ENCODE assay signal across 8 cellular contexts in the genomic region with DNA sequence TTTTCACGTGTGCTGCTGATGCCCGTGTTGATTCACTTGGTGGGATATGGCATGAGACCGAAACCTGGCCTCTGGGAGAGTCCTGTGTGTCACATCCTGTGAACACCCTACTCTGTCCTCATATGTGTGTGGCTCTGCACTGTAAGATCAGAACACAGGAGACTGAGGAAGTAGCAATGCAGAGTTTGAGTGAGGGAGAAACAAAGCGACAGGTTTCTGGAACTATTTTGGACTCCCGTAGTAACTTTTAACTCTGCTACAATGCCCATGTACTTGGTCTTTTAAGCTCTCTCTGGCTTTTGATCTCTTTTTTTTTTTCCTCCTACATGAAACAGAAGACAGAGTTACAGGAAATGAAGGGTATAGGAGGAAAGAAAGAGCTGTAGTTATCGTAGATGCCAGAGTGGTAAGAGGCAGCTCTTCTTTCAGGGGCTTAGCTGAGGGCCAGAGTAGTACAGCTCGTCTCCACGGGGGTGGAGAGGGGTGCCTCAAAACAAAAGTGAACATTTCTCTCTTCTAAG. TPM values are rescaled to one million over a fixed set of nuclear protein-coding genes. Genes with fewer than 3 reads are reported as not detected.
DNase-seq lines count a peak whose midpoint lies in the region; ATAC-seq, FAIRE-seq and TF ChIP-seq lines count a peak whose summit lies in the region.

No MANE protein-coding gene starts in this region.

- DNase-seq in T-helper 2 cell: peak in 4 of 5 experiments; percentile 19 to 89 (median 34)
- DNase-seq in GM12878 (ENCODE audit: low read depth, low spot score): peak; percentile 79
- no peak for DNase-seq in memory B cell (ENCODE audit: low spot score in 2 of 2)
- DNase-seq in stimulated activated CD8-positive, alpha-beta memory T cell treated with anti-CD3 and anti-CD28 coated beads, Interleukin-7, amount 100 ng/mL, for 24 hours (ENCODE audit: low read depth): peak; percentile 24
- no peak for DNase-seq in NCI-H2171 (lab: John Stamatoyannopoulos, UW)
- no peak for DNase-seq in Ammon's horn (ENCODE audit: low spot score)

- H3K9ac ChIP-seq in GM12878 (ENCODE audit: control insufficient read depth, insufficient read depth, low read length): peak overlapping the region; percentile 82

- H3K27ac ChIP-seq in GM12878 (ENCODE audit: control insufficient read depth, insufficient read depth): peak overlapping the region; percentile 94

- TF ChIP-seq EP300 in GM12878 (IDR thresholded peaks at IDR 0.05; ENCODE audit: borderline replicate concordance in 1 of 2, control insufficient read depth in 1 of 2, low read depth in 2 of 2, low read length in 2 of 2): peak; percentile 38; a peak in 2 of 4 replicates

- under 1% methylated on average over 8 of the region's 8 CpGs for WGBS in GM12878 (ENCODE audit: insufficient coverage, insufficient replicate concordance, low lambda C conversion rate, missing lambda C conversion rate)

- H4K20me1 ChIP-seq in GM12878 (ENCODE audit: control insufficient read depth, insufficient read depth): no peaks in the 10 kb centered on the region

- intact Hi-C loops in GM12878 (cut with micrococcal nuclease; ENCODE audit: unreplicated experiment): loop anchor here (10.0 kb wide), 1 partner anchor 325 kb away; the partner anchor contains the start of gene LMNB1

- no peaks in the 10 kb centered on the region for H3K9me3 Mint-ChIP-seq in memory B cell

- no peak for TF ChIP-seq CTCF in GM12878 (IDR thresholded peaks at IDR 0.05 in 2 of 3, conservative IDR thresholded peaks at IDR 0.05 in 1 of 3; ENCODE audit: control insufficient read depth in 2 of 3, extremely low read depth in 1 of 3, insufficient read depth in 1 of 3, low read depth in 3 of 3, low read length in 3 of 3)

- TF ChIP-seq RAD21 in GM12878 (IDR thresholded peaks at IDR 0.05; ENCODE audit: insufficient read depth, low read depth, low read length): peak; percentile 14; the same call in 1 of the 2 replicates

- peak overlapping the region; percentile 98 for H3K4me2 ChIP-seq in GM12878 (ENCODE audit: control insufficient read depth, insufficient read depth)

- peak; percentile 64 for TF ChIP-seq POLR2A in GM12878 (IDR thresholded peaks at IDR 0.05; ENCODE audit: low read depth, low read length)

- H3K27me3 Mint-ChIP-seq in memory B cell: no peaks in the 10 kb centered on the region

- peak; percentile 80 for FAIRE-seq in GM12878 (lab: Jason Lieb, UNC)

- H2AFZ ChIP-seq in GM12878 (ENCODE audit: control insufficient read depth, low read depth, low read length): peak overlapping the region; percentile 82

- CTCF ChIA-PET in GM12878 (lab: Yijun Ruan, JAX): interaction anchor here (1.2 to 1.6 kb wide), 5 partner anchors 13 to 96 kb away, joined by 3 to 7 read pairs (median 4); partner anchors contain the start of gene GRAMD2B

- H3K4me1 ChIP-seq in GM12878 (ENCODE audit: control insufficient read depth, insufficient read depth, low read length): peaks cover 36% of the 10 kb centered on the region

- H3K27me3 ChIP-seq in GM12878 (replicated peaks in 1 of 2; ENCODE audit: control insufficient read depth in 2 of 2, insufficient read depth in 2 of 2, low read length in 1 of 2): no peaks in the 10 kb centered on the region

- SMC1A ChIA-PET in GM12878 (lab: Charles Lee; ENCODE audit: uncharacterized antibody, unreplicated experiment): interaction anchor here (0.9 to 1.8 kb wide), 6 partner anchors 10 to 91 kb away, joined by 3 to 8 read pairs (median 3); no protein-coding TSS in a partner anchor

- in situ Hi-C loops in GM12878 (cut with MboI): no loop called here

- POLR2A ChIA-PET in GM12878 (lab: Charles Lee): interaction anchor here (1.0 to 1.2 kb wide), 2 partner anchors 8 to 12 kb away, joined by 3 to 5 read pairs; no protein-coding TSS in a partner anchor

- RAD21 ChIA-PET in GM12878 (lab: Charles Lee; ENCODE audit: unreplicated experiment): interaction anchor here (0.9 to 1.7 kb wide), 7 partner anchors 12 to 112 kb away, joined by 3 to 12 read pairs (median 3); no protein-coding TSS in a partner anchor

- ATAC-seq in GM18873 (IDR thresholded peaks at IDR 0.05; ENCODE audit: low FRiP score, unreplicated experiment) (peak; percentile 86), HG03025 (IDR thresholded peaks at IDR 0.05; ENCODE audit: low FRiP score, unreplicated experiment) (peak; percentile 79), GM12878 (peak; percentile 86), memory B cell (ENCODE audit: low read depth) (peak; percentile 80)

- H3K4me3 ChIP-seq in GM12878: peak overlapping the region; percentile 51; the same call in 1 of the 2 replicates

- TSS peak; percentile 77 for BruUV-seq in GM12878 (replicated peaks; lab: Mats Ljungman, UMichigan)

- H3K36me3 Mint-ChIP-seq in memory B cell: no peaks in the 10 kb centered on the region

- peak overlapping the region; percentile 81 for H3K27ac Mint-ChIP-seq in memory B cell

- no peaks in the 10 kb centered on the region for H3K36me3 ChIP-seq in GM12878 (ENCODE audit: control insufficient read depth in 2 of 2, insufficient read depth in 2 of 2, low read length in 1 of 2)

- no peaks in the 10 kb centered on the region for H3K4me1 Mint-ChIP-seq in memory B cell

- H3K4me3 Mint-ChIP-seq in memory B cell: peak overlapping the region; percentile 86

- H3K9me3 ChIP-seq in GM12878 (replicated peaks; ENCODE audit: control insufficient read depth, insufficient read depth, low read length): no peaks in the 10 kb centered on the region; the same call in 2 of the 3 replicates

- peaks cover 1% of the 10 kb centered on the region for H3K79me2 ChIP-seq in GM12878 (ENCODE audit: control insufficient read depth, insufficient read depth, low read length)

TF ChIP-seq in GM12878, 131 proteins besides CTCF, POLR2A, EP300 and RAD21 (continues in another document):
- TF ChIP-seq SP1 (IDR thresholded peaks at IDR 0.05; ENCODE audit: low read depth, low read length) (peak; percentile 34), ZNF24 (IDR thresholded peaks at IDR 0.05) (no peak), TBL1XR1 (IDR thresholded peaks at IDR 0.05; ENCODE audit: low read depth, low read length) (no peak), CHD4 (IDR thresholded peaks at IDR 0.05) (no peak), POLR2AphosphoS5 (IDR thresholded peaks at IDR 0.05; ENCODE audit: low read length) (peak; percentile 50; the same call in 1 of the 2 replicates)
- TF ChIP-seq, protein P1, sequence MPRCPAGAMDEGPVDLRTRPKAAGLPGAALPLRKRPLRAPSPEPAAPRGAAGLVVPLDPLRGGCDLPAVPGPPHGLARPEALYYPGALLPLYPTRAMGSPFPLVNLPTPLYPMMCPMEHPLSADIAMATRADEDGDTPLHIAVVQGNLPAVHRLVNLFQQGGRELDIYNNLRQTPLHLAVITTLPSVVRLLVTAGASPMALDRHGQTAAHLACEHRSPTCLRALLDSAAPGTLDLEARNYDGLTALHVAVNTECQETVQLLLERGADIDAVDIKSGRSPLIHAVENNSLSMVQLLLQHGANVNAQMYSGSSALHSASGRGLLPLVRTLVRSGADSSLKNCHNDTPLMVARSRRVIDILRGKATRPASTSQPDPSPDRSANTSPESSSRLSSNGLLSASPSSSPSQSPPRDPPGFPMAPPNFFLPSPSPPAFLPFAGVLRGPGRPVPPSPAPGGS (IDR thresholded peaks at IDR 0.05; ENCODE audit: borderline replicate concordance, insufficient read depth, low read depth, low read length, poor library complexity, severe bottlenecking): no peak
- TF ChIP-seq, protein P2, sequence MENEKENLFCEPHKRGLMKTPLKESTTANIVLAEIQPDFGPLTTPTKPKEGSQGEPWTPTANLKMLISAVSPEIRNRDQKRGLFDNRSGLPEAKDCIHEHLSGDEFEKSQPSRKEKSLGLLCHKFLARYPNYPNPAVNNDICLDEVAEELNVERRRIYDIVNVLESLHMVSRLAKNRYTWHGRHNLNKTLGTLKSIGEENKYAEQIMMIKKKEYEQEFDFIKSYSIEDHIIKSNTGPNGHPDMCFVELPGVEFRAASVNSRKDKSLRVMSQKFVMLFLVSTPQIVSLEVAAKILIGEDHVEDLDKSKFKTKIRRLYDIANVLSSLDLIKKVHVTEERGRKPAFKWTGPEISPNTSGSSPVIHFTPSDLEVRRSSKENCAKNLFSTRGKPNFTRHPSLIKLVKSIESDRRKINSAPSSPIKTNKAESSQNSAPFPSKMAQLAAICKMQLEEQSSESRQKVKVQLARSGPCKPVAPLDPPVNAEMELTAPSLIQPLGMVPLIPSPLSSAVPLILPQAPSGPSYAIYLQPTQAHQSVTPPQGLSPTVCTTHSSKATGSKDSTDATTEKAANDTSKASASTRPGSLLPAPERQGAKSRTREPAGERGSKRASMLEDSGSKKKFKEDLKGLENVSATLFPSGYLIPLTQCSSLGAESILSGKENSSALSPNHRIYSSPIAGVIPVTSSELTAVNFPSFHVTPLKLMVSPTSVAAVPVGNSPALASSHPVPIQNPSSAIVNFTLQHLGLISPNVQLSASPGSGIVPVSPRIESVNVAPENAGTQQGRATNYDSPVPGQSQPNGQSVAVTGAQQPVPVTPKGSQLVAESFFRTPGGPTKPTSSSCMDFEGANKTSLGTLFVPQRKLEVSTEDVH (IDR thresholded peaks at IDR 0.05; ENCODE audit: low read depth, partially characterized antibody): no peak

RNA-seq across cellular contexts. Expression of gene GRAMD2B, which starts 26.6 kb away (rescaled TPM):
- total RNA-seq in GM12878 (2013; cell fraction: nucleolus; rRNA removed): 31.9 and 35.1 TPM in 2 replicates
- 7.9 and 9.1 TPM in 2 replicates for total RNA-seq in GM12878 (2014; rRNA removed)
- 7.0 and 7.5 TPM in 2 replicates for total RNA-seq in GM12878 (2014; rRNA removed; fragmentation: Illumina TruSeq; extraction: Trizol)
- 8.1 and 8.2 TPM in 2 replicates for total RNA-seq in GM12878 (2021)
- 1.9 TPM for polyA plus RNA-seq in GM12878 (2011; ENCODE audit: low read depth)
- polyA plus RNA-seq in GM12878 (2011; rRNA removed): 21.5 and 26.9 TPM in 2 replicates
- polyA plus RNA-seq in GM12878 (2011; cell fraction: cytosol; rRNA removed): 11.3 and 11.6 TPM in 2 replicates
- polyA plus RNA-seq in GM12878 (2011; cell fraction: nucleus; rRNA removed): 18.2 and 18.7 TPM in 2 replicates
- 2.0 and 3.6 TPM in 2 replicates for polyA plus RNA-seq in GM12878 (2012)
- polyA plus RNA-seq in GM12878 (2014; fragmentation: Illumina TruSeq; extraction: Trizol): 8.8 and 10.1 TPM in 2 replicates
- polyA plus RNA-seq in GM12878 (2014; fragmentation: Nextera tagmentation; extraction: Ambion mirVana): 1 to 10 TPM; 1.9 to 2.7 TPM
- polyA plus RNA-seq in GM12878 (2014; rRNA removed): 5.3 and 5.9 TPM in 2 replicates
- polyA plus RNA-seq in GM12878 (2016; fragmentation: Nextera tagmentation; extraction: Ambion mirVana): 1 to 10 TPM; 8.6 to 9.0 TPM
- polyA minus RNA-seq in GM12878 (2011; rRNA and poly(A)+ RNA removed): 9.3 and 9.9 TPM in 2 replicates
- 4.4 and 6.7 TPM in 2 replicates for polyA minus RNA-seq in GM12878 (2011; cell fraction: cytosol; rRNA and poly(A)+ RNA removed)
- polyA minus RNA-seq in GM12878 (2011; cell fraction: nucleus; rRNA and poly(A)+ RNA removed): 15.0 and 22.2 TPM in 2 replicates

Comparison
In these comparisons a context has a peak if more than half of its experiments do, and no peak if none do; other contexts are left out.
1. DNase-seq: peak in T-helper 2 cell (4 of 5), GM12878 (single experiment) and stimulated activated CD8-positive, alpha-beta memory T cell treated with anti-CD3 and anti-CD28 coated beads, Interleukin-7, amount 100 ng/mL, for 24 hours (single experiment); none in memory B cell (0 of 2), NCI-H2171 (single experiment) and Ammon's horn (single experiment).
2. Peak in every context shown above with its lines, with median percentiles within 50 percentile points of each other: ATAC-seq.